In genomic region chr13:21237081-21237480, GRCh38 we compare ENCODE assay signal across 31 cellular contexts.
"Had no signal": no experiment of that assay in that cellular context is flagged by ENCODE, and none has a peak within 500 bp of the region (broad histone marks: within the 10 kb centered on the region; RNA-seq: fewer than 3 reads in every experiment).

No MANE protein-coding gene starts in this region.

- H3K4me3 ChIP-seq: MG63, SJCRH30, SK-N-MC had no signal

- H3K9me3 Mint-ChIP-seq: activated CD4-positive, alpha-beta memory T cell treated with anti-CD3 and anti-CD28 coated beads, Interleukin-2, amount 10 ng/mL, durations not matched to agents 7 days and 5 days had no signal

- H3K27ac ChIP-seq: SJCRH30, SK-N-MC, WERI-Rb-1 had no signal

- ATAC-seq: activated CD8-positive, alpha-beta memory T cell treated with anti-CD3 and anti-CD28 coated beads, Interleukin-2, amount 10 ng/mL, durations not matched to agents 7 days and 5 days had no signal

- H3K27ac Mint-ChIP-seq: activated CD4-positive, alpha-beta memory T cell treated with anti-CD3 and anti-CD28 coated beads, Interleukin-2, amount 10 ng/mL, durations not matched to agents 7 days and 5 days; activated CD8-positive, alpha-beta memory T cell treated with anti-CD3 and anti-CD28 coated beads, Interleukin-2, amount 10 ng/mL, durations not matched to agents 7 days and 5 days; brain had no signal

- H3K36me3 Mint-ChIP-seq: brain had no signal

- H3K4me3 Mint-ChIP-seq: activated CD4-positive, alpha-beta memory T cell treated with anti-CD3 and anti-CD28 coated beads, Interleukin-2, amount 10 ng/mL, durations not matched to agents 7 days and 5 days; activated CD8-positive, alpha-beta memory T cell treated with anti-CD3 and anti-CD28 coated beads, Interleukin-2, amount 10 ng/mL, durations not matched to agents 7 days and 5 days; brain had no signal

- H3K27me3 ChIP-seq: MG63 had no signal

- H3K9me3 ChIP-seq: MG63, SJCRH30 had no signal

- H3K4me1 ChIP-seq: SJCRH30 had no signal

- DNase-seq: activated CD4-positive, alpha-beta memory T cell treated with anti-CD3 and anti-CD28 coated beads, Interleukin-2, amount 10 ng/mL, durations not matched to agents 7 days and 5 days; activated CD4-positive, alpha-beta T cell treated with anti-CD3 and anti-CD28 coated beads for 1 hour; activated CD4-positive, alpha-beta T cell treated with anti-CD3 and anti-CD28 coated beads for 48 hours; activated CD4-positive, CD25-positive, alpha-beta regulatory T cell; activated CD8-positive, alpha-beta memory T cell treated with anti-CD3 and anti-CD28 coated beads for 24 hours; activated CD8-positive, alpha-beta memory T cell treated with anti-CD3 and anti-CD28 coated beads, Interleukin-2, amount 10 ng/mL, durations not matched to agents 7 days and 5 days; activated CD8-positive, alpha-beta memory T cell treated with anti-CD3 and anti-CD28 coated beads, Interleukin-2, amount 50 U/mL, for 48 hours; activated effector memory CD4-positive, alpha-beta T cell treated with Interleukin-2 at 50 U/mL for 16 hours; activated naive CD4-positive, alpha-beta T cell treated with anti-CD3 and anti-CD28 coated beads, Interleukin-2, amount 50 U/mL, for 16 hours; activated T-cell treated with anti-CD3 and anti-CD28 coated beads, Interleukin-2, amount 50 U/mL, for 48 hours; anterior cingulate cortex; caudate nucleus; cerebellar nuclear complex; Kasumi-1; MG63; NCI-H1048; NCI-H1105 treated with DMSO at 0.1 percent for 48 hours; NCI-H1436; NCI-H1694; NCI-H1930; NCI-H2081 treated with DMSO at 0.1 percent for 48 hours; NCI-H226; NCI-H446 treated with DMSO at 0.1 percent for 48 hours; NCI-H524; OCI-M1; SHP77; SJCRH30; T1000; WERI-Rb-1 had no signal
